Comparison of ENCODE assay signal across 19 cellular contexts in the genomic region with DNA sequence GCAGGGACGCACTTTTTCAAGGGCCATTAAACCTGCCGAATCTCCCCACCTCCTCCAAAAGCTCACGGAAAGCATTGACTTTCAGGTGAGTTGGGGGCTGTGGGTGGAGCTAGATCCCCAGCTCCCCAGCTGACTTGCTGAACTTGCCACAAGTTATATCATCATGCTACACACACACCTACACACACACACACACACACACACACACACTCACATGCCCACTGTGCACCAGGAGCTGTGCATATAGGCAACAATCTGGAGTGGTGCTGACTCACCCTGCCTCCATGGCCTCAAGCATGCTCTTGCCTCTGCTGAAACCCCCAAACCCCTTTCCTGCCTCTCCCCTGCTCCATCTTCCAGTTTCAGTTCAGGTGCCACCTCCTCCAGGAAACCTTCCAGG. TPM values are rescaled to one million over a fixed set of nuclear protein-coding genes. Genes with fewer than 3 reads are reported as not detected.
DNase-seq lines count a peak whose midpoint lies in the region; ATAC-seq, FAIRE-seq and TF ChIP-seq lines count a peak whose summit lies in the region.
"Had no signal": no experiment of that assay in that cellular context is flagged by ENCODE, and none has a peak within 500 bp of the region (broad histone marks: within the 10 kb centered on the region; RNA-seq: fewer than 3 reads in every experiment).

No MANE protein-coding gene starts in this region.

- H3F3A ChIP-seq in GM23338 (replicated peaks; ENCODE audit: low read depth) = no peaks in the 10 kb centered on the region

- H2AFZ ChIP-seq in GM23338 = peak overlapping the region; percentile 38; the same call in 1 of the 2 replicates

- no peak overlapping the region for H3K4me2 ChIP-seq in GM23338

- no peaks in the 10 kb centered on the region for H3K9me2 ChIP-seq in GM23338 (ENCODE audit: insufficient read depth)

- intact Hi-C loops in Right ventricle myocardium superior (cut with DNase I) = no loop called here
- intact Hi-C loops in activated CD4-positive, alpha-beta T cell treated with anti-CD3 and anti-CD28 coated beads, Interleukin-2, amount 10 ng/mL, durations not matched to agents 24 days and 14 days (cut with micrococcal nuclease) = no loop called here

- TF ChIP-seq CTCF in GM23338 (conservative IDR thresholded peaks at IDR 0.05; ENCODE audit: low read depth in 2 of 2) (no peak), VCaP (conservative IDR thresholded peaks at IDR 0.05) (no peak)

- no peak overlapping the region for H3K4me3 ChIP-seq in GM23338
- H3K4me3 ChIP-seq: SJSA1 had no signal

- H3K36me3 Mint-ChIP-seq in GM23338 (ENCODE audit: low read depth) = no peaks in the 10 kb centered on the region
- H3K36me3 Mint-ChIP-seq in activated CD4-positive, alpha-beta T cell treated with anti-CD3 and anti-CD28 coated beads, Interleukin-2, amount 10 ng/mL, durations not matched to agents 24 days and 14 days (ENCODE audit: low read depth) = no peaks in the 10 kb centered on the region
- H3K36me3 Mint-ChIP-seq: CD4-positive, alpha-beta memory T cell had no signal

- no peaks in the 10 kb centered on the region for H3K27me3 Mint-ChIP-seq in GM23338 (ENCODE audit: insufficient read depth, low read depth, poor library complexity)
- H3K27me3 Mint-ChIP-seq in activated CD4-positive, alpha-beta T cell treated with anti-CD3 and anti-CD28 coated beads, Interleukin-2, amount 10 ng/mL, durations not matched to agents 24 days and 14 days = no peaks in the 10 kb centered on the region

- no peaks in the 10 kb centered on the region for H3K4me1 ChIP-seq in GM23338 (ENCODE audit: insufficient read depth)
- H3K4me1 ChIP-seq: SJSA1 had no signal

- no peaks in the 10 kb centered on the region for H3K27me3 ChIP-seq in GM23338 (ENCODE audit: insufficient read depth)
- H3K27me3 ChIP-seq: SJSA1 had no signal

- FAIRE-seq in RCC 7860 (lab: Jason Lieb, UNC) = no peak
- FAIRE-seq: D721Med, GM19239 had no signal

- H3K4me3 Mint-ChIP-seq in GM23338 = no peak overlapping the region
- no peak overlapping the region for H3K4me3 Mint-ChIP-seq in activated CD4-positive, alpha-beta T cell treated with anti-CD3 and anti-CD28 coated beads, Interleukin-2, amount 10 ng/mL, durations not matched to agents 24 days and 14 days
- H3K4me3 Mint-ChIP-seq: CD4-positive, alpha-beta memory T cell; HFFc6 had no signal

- no peaks in the 10 kb centered on the region for H4K20me1 ChIP-seq in GM23338 (replicated peaks; ENCODE audit: insufficient read depth)

- peak overlapping the region; percentile 46 for H3K27ac Mint-ChIP-seq in GM23338
- H3K27ac Mint-ChIP-seq in activated CD4-positive, alpha-beta T cell treated with anti-CD3 and anti-CD28 coated beads, Interleukin-2, amount 10 ng/mL, durations not matched to agents 24 days and 14 days = no peak overlapping the region
- H3K27ac Mint-ChIP-seq: HFFc6 had no signal

- H3K9me3 Mint-ChIP-seq in GM23338 = no peaks in the 10 kb centered on the region
- H3K9me3 Mint-ChIP-seq in activated CD4-positive, alpha-beta T cell treated with anti-CD3 and anti-CD28 coated beads, Interleukin-2, amount 10 ng/mL, durations not matched to agents 24 days and 14 days = no peaks in the 10 kb centered on the region
- H3K9me3 Mint-ChIP-seq: CD4-positive, alpha-beta memory T cell had no signal

- no peak for DNase-seq in GM23338 (ENCODE audit: low spot score)
- DNase-seq in kidney tubule cell (ENCODE audit: low spot score) = peak; percentile 12
- peak; percentile 32 for DNase-seq in renal cortical epithelial cell (ENCODE audit: low read depth)
- DNase-seq in Right ventricle myocardium superior = no peak
- DNase-seq in activated CD4-positive, alpha-beta T cell treated with anti-CD3 and anti-CD28 coated beads, Interleukin-2, amount 10 ng/mL, durations not matched to agents 24 days and 14 days = no peak
- DNase-seq in RCC 7860 (ENCODE audit: low spot score) = no peak
- DNase-seq: CD4-positive, alpha-beta memory T cell; DMS79 treated with DMSO at 0.1 percent for 48 hours; GF-D8; HFFc6; KBM-7; NCI-H1105; NCI-H1694 treated with DMSO at 0.1 percent for 48 hours; NCI-H2171 had no signal

- H3K36me3 ChIP-seq in GM23338 (ENCODE audit: insufficient read depth) = no peaks in the 10 kb centered on the region
- H3K36me3 ChIP-seq: SJSA1 had no signal

- H3K4me1 Mint-ChIP-seq in GM23338 = no peaks in the 10 kb centered on the region
- H3K4me1 Mint-ChIP-seq in activated CD4-positive, alpha-beta T cell treated with anti-CD3 and anti-CD28 coated beads, Interleukin-2, amount 10 ng/mL, durations not matched to agents 24 days and 14 days = no peaks in the 10 kb centered on the region
- H3K4me1 Mint-ChIP-seq: CD4-positive, alpha-beta memory T cell had no signal

- ATAC-seq in GM23338 = no peak
- ATAC-seq in Right ventricle myocardium superior (ENCODE audit: poor library complexity) = no peak

- no peaks in the 10 kb centered on the region for H3K79me2 ChIP-seq in GM23338 (replicated peaks; ENCODE audit: insufficient read depth)

- H3K27ac ChIP-seq in GM23338 (ENCODE audit: low read depth) = no peak overlapping the region
- H3K27ac ChIP-seq in VCaP = peak overlapping the region; percentile 63
- H3K27ac ChIP-seq: SJSA1 had no signal

TF ChIP-seq in GM23338, 12 proteins besides CTCF, POLR2A, EP300 and RAD21:
- TF ChIP-seq ETS1 (IDR thresholded peaks at IDR 0.05) = no peak
- TF ChIP-seq, protein P1, sequence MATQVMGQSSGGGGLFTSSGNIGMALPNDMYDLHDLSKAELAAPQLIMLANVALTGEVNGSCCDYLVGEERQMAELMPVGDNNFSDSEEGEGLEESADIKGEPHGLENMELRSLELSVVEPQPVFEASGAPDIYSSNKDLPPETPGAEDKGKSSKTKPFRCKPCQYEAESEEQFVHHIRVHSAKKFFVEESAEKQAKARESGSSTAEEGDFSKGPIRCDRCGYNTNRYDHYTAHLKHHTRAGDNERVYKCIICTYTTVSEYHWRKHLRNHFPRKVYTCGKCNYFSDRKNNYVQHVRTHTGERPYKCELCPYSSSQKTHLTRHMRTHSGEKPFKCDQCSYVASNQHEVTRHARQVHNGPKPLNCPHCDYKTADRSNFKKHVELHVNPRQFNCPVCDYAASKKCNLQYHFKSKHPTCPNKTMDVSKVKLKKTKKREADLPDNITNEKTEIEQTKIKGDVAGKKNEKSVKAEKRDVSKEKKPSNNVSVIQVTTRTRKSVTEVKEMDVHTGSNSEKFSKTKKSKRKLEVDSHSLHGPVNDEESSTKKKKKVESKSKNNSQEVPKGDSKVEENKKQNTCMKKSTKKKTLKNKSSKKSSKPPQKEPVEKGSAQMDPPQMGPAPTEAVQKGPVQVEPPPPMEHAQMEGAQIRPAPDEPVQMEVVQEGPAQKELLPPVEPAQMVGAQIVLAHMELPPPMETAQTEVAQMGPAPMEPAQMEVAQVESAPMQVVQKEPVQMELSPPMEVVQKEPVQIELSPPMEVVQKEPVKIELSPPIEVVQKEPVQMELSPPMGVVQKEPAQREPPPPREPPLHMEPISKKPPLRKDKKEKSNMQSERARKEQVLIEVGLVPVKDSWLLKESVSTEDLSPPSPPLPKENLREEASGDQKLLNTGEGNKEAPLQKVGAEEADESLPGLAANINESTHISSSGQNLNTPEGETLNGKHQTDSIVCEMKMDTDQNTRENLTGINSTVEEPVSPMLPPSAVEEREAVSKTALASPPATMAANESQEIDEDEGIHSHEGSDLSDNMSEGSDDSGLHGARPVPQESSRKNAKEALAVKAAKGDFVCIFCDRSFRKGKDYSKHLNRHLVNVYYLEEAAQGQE (IDR thresholded peaks at IDR 0.05; ENCODE audit: unreplicated experiment) = no peak
- TF ChIP-seq CREB1 (CRISPR knock-in tag; IDR thresholded peaks at IDR 0.05; ENCODE audit: low read depth) = no peak
- no peak for TF ChIP-seq EZH2phosphoT487 (IDR thresholded peaks at IDR 0.05; ENCODE audit: unreplicated experiment)

RNA-seq across cellular contexts. Expression of gene SERPINA3, which starts 26.1 kb away (rescaled TPM):
- not detected in 2 replicates for total RNA-seq in GM23338 (2014; rRNA removed; shearing (Covaris generic))
- polyA plus RNA-seq in GM23338 (2016; fragmentation: Nextera tagmentation; extraction: Ambion mirVana) = not detected in 2 replicates
- total RNA-seq in renal cortical epithelial cell = 6.1 and 46.4 TPM in 2 replicates
- 55.2 TPM for total RNA-seq in Right ventricle myocardium superior
- not detected in 2 replicates for total RNA-seq in activated CD4-positive, alpha-beta T cell treated with anti-CD3 and anti-CD28 coated beads, Interleukin-2, amount 10 ng/mL, durations not matched to agents 24 days and 14 days
- total RNA-seq: CD4-positive, alpha-beta memory T cell; HFFc6; NCI-H460 had no signal
- polyA plus RNA-seq: CD4-positive, alpha-beta memory T cell had no signal

RNA-seq across cellular contexts. Expression of gene SERPINA5, which starts 57.1 kb away (rescaled TPM):
- 0.90 and 1.3 TPM in 2 replicates for total RNA-seq in GM23338 (2014; rRNA removed; shearing (Covaris generic))
- 0.12 and 0.81 TPM in 2 replicates for polyA plus RNA-seq in GM23338 (2016; fragmentation: Nextera tagmentation; extraction: Ambion mirVana)
- total RNA-seq in renal cortical epithelial cell = 0.35 and 15.5 TPM in 2 replicates
- total RNA-seq in Right ventricle myocardium superior = 2.7 TPM
- total RNA-seq in activated CD4-positive, alpha-beta T cell treated with anti-CD3 and anti-CD28 coated beads, Interleukin-2, amount 10 ng/mL, durations not matched to agents 24 days and 14 days = not detected in 2 replicates
- total RNA-seq: CD4-positive, alpha-beta memory T cell; HFFc6 had no signal
- polyA plus RNA-seq: CD4-positive, alpha-beta memory T cell had no signal

Comparison
In these comparisons a context has a peak if more than half of its experiments do, and no peak if none do; other contexts are left out.
1. DNase-seq: peak in kidney tubule cell (single experiment) and renal cortical epithelial cell (single experiment); none in GM23338 (single experiment), Right ventricle myocardium superior (single experiment), activated CD4-positive, alpha-beta T cell treated with anti-CD3 and anti-CD28 coated beads, Interleukin-2, amount 10 ng/mL, durations not matched to agents 24 days and 14 days (single experiment) and RCC 7860 (single experiment).